ENCODE assay signal across 14 cellular contexts in the genomic region with DNA sequence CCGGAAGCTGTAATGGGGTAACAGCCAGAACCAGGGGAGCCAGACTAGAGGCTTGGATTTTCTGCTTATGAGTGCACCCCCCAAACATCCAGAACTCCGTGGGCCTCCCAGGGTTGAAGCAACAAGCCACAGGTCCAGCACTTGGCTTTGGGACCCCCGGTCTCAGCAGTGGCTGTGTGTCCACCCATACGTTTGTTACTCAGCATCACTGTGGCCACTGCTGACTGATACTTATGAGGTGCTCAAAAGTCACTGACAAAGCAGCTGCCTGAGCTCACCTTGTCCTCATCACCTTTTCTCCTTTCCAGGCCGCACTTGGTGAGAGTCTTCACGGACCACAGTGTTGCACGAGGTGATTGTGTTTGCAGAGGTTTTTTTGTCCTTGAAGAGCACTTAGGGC.
A peak's percentile ranks its signal among the peaks of the same experiment; 100 is the strongest.
DNase-seq lines count a peak whose midpoint lies in the region; ATAC-seq and TF ChIP-seq lines count a peak whose summit lies in the region.
"Had no signal": no experiment of that assay in that cellular context is flagged by ENCODE, and none has a peak within 500 bp of the region (broad histone marks: within the 10 kb centered on the region; RNA-seq: fewer than 3 reads in every experiment).

No MANE protein-coding gene starts in this region.

- H3K9me3 ChIP-seq in left lung (no peaks in the 10 kb centered on the region), upper lobe of right lung (no peaks in the 10 kb centered on the region)

- H3K4me3 ChIP-seq in left lung: no peak overlapping the region
- H3K4me3 ChIP-seq in upper lobe of right lung: no peak overlapping the region
- H3K4me3 ChIP-seq: GM12878, GM23338 had no signal

- intact Hi-C loops in left lung (cut with DNase I) (no loop called here), upper lobe of right lung (cut with DNase I) (no loop called here), sciatic nerve (cut with DNase I) (no loop called here)

- no peaks in the 10 kb centered on the region for H3K36me3 ChIP-seq in left lung
- H3K36me3 ChIP-seq in upper lobe of right lung: no peaks in the 10 kb centered on the region

- ATAC-seq in left lung (peak; percentile 47), upper lobe of right lung (peak; percentile 43), HG02610 (IDR thresholded peaks at IDR 0.05; ENCODE audit: unreplicated experiment) (no peak), sciatic nerve (no peak)
- ATAC-seq: GM12878, GM23338 had no signal

- TF ChIP-seq CTCF in left lung (IDR thresholded peaks at IDR 0.05) (no peak), upper lobe of right lung (IDR thresholded peaks at IDR 0.05) (no peak)

- no peaks in the 10 kb centered on the region for H3K27me3 ChIP-seq in left lung
- H3K27me3 ChIP-seq in upper lobe of right lung: no peaks in the 10 kb centered on the region

- DNase-seq in NCI-H2029 (lab: John Stamatoyannopoulos, UW): peak; percentile 18
- no peak for DNase-seq in NCI-H2029 treated with DMSO at 0.1 percent for 48 hours (lab: John Stamatoyannopoulos, UW)
- DNase-seq in NCI-H187 treated with DMSO at 0.1 percent for 48 hours (lab: John Stamatoyannopoulos, UW): peak; percentile 58
- DNase-seq in left lung: no peak
- no peak for DNase-seq in upper lobe of right lung
- DNase-seq in HK-2 (ENCODE audit: unreplicated experiment): no peak
- DNase-seq in sciatic nerve (ENCODE audit: low spot score): no peak
- DNase-seq: CD4-positive, CD25-positive, alpha-beta regulatory T cell; DMS53; H9 had no signal

- H3K27ac ChIP-seq in left lung: no peak overlapping the region
- H3K27ac ChIP-seq in upper lobe of right lung: no peak overlapping the region
- H3K27ac ChIP-seq: 22Rv1 had no signal

- H3K4me1 ChIP-seq in left lung: no peaks in the 10 kb centered on the region
- no peaks in the 10 kb centered on the region for H3K4me1 ChIP-seq in upper lobe of right lung

Comparison
In these comparisons a context has a peak if more than half of its experiments do, and no peak if none do; other contexts are left out.
1. DNase-seq: peak in NCI-H2029 (single experiment) and NCI-H187 treated with DMSO at 0.1 percent for 48 hours (single experiment); none in NCI-H2029 treated with DMSO at 0.1 percent for 48 hours (single experiment), left lung (0 of 2), upper lobe of right lung (single experiment), HK-2 (single experiment) and sciatic nerve (single experiment).
2. ATAC-seq: peak in left lung (single experiment) and upper lobe of right lung (single experiment); none in HG02610 (single experiment) and sciatic nerve (single experiment).